28 cellular contexts compared by ENCODE assay signal in the genomic region with DNA sequence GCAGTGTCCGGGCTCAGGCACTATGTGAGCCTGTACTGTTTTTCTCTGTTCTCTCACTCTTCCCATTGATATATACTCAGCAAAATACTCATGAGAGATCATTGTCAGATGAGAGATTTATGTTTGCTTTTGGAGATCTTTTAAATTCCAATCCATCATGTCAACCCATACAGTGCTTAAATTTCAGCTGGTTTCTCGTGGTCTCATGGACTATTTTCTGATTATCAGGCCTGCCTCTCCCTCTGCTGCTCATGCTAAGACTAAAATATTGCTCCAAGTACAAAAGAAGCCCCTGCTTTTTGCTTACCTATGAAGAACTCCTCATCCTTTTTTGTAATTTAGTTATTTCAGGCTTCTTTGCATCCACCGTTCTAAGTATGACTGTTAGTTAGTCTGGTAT.
"Had no signal": no experiment of that assay in that cellular context is flagged by ENCODE, and none has a peak within 500 bp of the region (broad histone marks: within the 10 kb centered on the region; RNA-seq: fewer than 3 reads in every experiment).

No MANE protein-coding gene starts in this region.

- ATAC-seq: esophagus mucosa; gastrocnemius medialis; heart left ventricle; left cardiac atrium; left lung; naive thymus-derived CD4-positive, alpha-beta T cell; sciatic nerve; stimulated activated effector memory CD8-positive, alpha-beta T cell treated with anti-CD3 and anti-CD28 coated beads, Interleukin-12 subunit alpha, Interleukin-12 subunit beta, amount 100 ng/mL, for 72 hours had no signal

- H3K4me3 Mint-ChIP-seq: endodermal cell; mesothelial cell of epicardium; naive thymus-derived CD4-positive, alpha-beta T cell; nephron; stimulated activated effector memory CD8-positive, alpha-beta T cell treated with anti-CD3 and anti-CD28 coated beads, Interleukin-12 subunit alpha, Interleukin-12 subunit beta, amount 100 ng/mL, for 72 hours had no signal

- H3K9me3 ChIP-seq: gastrocnemius medialis, heart left ventricle, left lung, neutrophil, prostate gland, right atrium auricular region, thoracic aorta, tibial nerve, upper lobe of left lung had no signal

- H3K9ac ChIP-seq: parathyroid adenoma had no signal

- H3K36me3 ChIP-seq: gastrocnemius medialis, heart left ventricle, left lung, neutrophil, prostate gland, right atrium auricular region, thoracic aorta, tibial nerve, upper lobe of left lung had no signal

- H3K27ac ChIP-seq: epithelial cell of prostate, gastrocnemius medialis, heart left ventricle, hepatocyte, left lung, neutrophil, parathyroid adenoma, prostate gland, right atrium auricular region, thoracic aorta, tibial nerve, upper lobe of left lung had no signal

- H2AFZ ChIP-seq: hepatocyte, parathyroid adenoma had no signal

- H3K4me2 ChIP-seq: hepatocyte had no signal

- H3K27ac Mint-ChIP-seq: endodermal cell; mesothelial cell of epicardium; naive thymus-derived CD4-positive, alpha-beta T cell; stimulated activated effector memory CD8-positive, alpha-beta T cell treated with anti-CD3 and anti-CD28 coated beads, Interleukin-12 subunit alpha, Interleukin-12 subunit beta, amount 100 ng/mL, for 72 hours had no signal

- H3K79me2 ChIP-seq: hepatocyte, parathyroid adenoma had no signal

- H3K4me3 ChIP-seq: gastrocnemius medialis, heart left ventricle, hepatocyte, left lung, prostate gland, right atrium auricular region, thoracic aorta, tibial nerve, upper lobe of left lung had no signal

- H3K9me3 Mint-ChIP-seq: endodermal cell, nephron had no signal

- H3K27me3 Mint-ChIP-seq: naive thymus-derived CD4-positive, alpha-beta T cell had no signal

- H3K27me3 ChIP-seq: gastrocnemius medialis, heart left ventricle, hepatocyte, left lung, neutrophil, right atrium auricular region, tibial nerve, upper lobe of left lung had no signal

- H3K4me1 ChIP-seq: gastrocnemius medialis, heart left ventricle, left lung, parathyroid adenoma, prostate gland, right atrium auricular region, tibial nerve, upper lobe of left lung had no signal

- H3K36me3 Mint-ChIP-seq: mesothelial cell of epicardium; naive thymus-derived CD4-positive, alpha-beta T cell; stimulated activated effector memory CD8-positive, alpha-beta T cell treated with anti-CD3 and anti-CD28 coated beads, Interleukin-12 subunit alpha, Interleukin-12 subunit beta, amount 100 ng/mL, for 72 hours had no signal

- DNase-seq: effector CD8-positive, alpha-beta T cell; endodermal cell; foreskin fibroblast; gastrocnemius medialis; heart left ventricle; left cardiac atrium; left lung; mesenchymal stem cell; naive thymus-derived CD4-positive, alpha-beta T cell; stimulated activated CD4-positive, alpha-beta T cell treated with anti-CD3 and anti-CD28 coated beads, Interleukin-2, amount 100 ng/mL, for 24 hours; stimulated activated CD4-positive, alpha-beta T cell treated with anti-CD3 and anti-CD28 coated beads, Interleukin-4, amount 100 ng/mL, for 24 hours; stimulated activated naive CD4-positive, alpha-beta T cell treated with Interleukin-2 at 50 U/mL for 16 hours; upper lobe of left lung had no signal

- FAIRE-seq: colon, islet of Langerhans had no signal

- H3K4me1 Mint-ChIP-seq: endodermal cell; naive thymus-derived CD4-positive, alpha-beta T cell; stimulated activated effector memory CD8-positive, alpha-beta T cell treated with anti-CD3 and anti-CD28 coated beads, Interleukin-12 subunit alpha, Interleukin-12 subunit beta, amount 100 ng/mL, for 72 hours had no signal
